17 cellular contexts compared by ENCODE assay signal in the genomic region with DNA sequence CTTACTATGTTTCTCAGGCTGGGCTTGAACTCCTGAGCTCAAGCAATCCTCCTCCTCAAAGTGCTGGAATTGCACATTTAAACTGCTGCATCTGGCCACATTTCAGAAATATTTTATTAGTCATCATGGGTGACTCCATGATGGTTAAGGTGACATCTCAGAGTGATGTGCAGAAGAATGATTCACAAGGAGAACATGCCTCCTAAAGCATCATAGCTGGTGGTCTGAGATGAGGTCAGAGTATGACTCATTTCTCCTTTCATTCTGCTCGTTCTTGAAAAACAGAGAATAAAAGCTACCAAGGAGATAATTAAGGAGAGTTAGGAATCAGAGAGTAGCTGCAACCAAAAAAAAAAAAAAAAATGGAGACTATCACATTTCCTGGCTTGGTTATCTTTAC.
DNase-seq lines count a peak whose midpoint lies in the region; ATAC-seq lines count a peak whose summit lies in the region.
"Had no signal": no experiment of that assay in that cellular context is flagged by ENCODE, and none has a peak within 500 bp of the region (broad histone marks: within the 10 kb centered on the region; RNA-seq: fewer than 3 reads in every experiment).

No MANE protein-coding gene starts in this region.

- DNase-seq in activated CD4-positive, alpha-beta T cell treated with anti-CD3 and anti-CD28 coated beads for 48 hours = peak; percentile 2
- no peak for DNase-seq in activated CD4-positive, alpha-beta T cell treated with anti-CD3 and anti-CD28 coated beads, Interleukin-2, amount 50 U/mL, for 1 hour
- no peak for DNase-seq in activated naive CD8-positive, alpha-beta T cell treated with anti-CD3 and anti-CD28 coated beads, Interleukin-2, amount 50 U/mL, for 24 hours
- DNase-seq in non-pigmented ciliary epithelial cell (ENCODE audit: low read depth) = peak; percentile 45
- DNase-seq: ACHN, colonic mucosa, NCI-H187, NCI-H526, RPMI8226, spleen, thyroid gland had no signal

- no peak overlapping the region for H3K4me3 Mint-ChIP-seq in activated naive CD8-positive, alpha-beta T cell treated with anti-CD3 and anti-CD28 coated beads, Interleukin-2, amount 50 U/mL, for 24 hours
- H3K4me3 Mint-ChIP-seq: IgD-negative memory B cell, memory B cell had no signal

- no peaks in the 10 kb centered on the region for H3K27me3 Mint-ChIP-seq in activated naive CD8-positive, alpha-beta T cell treated with anti-CD3 and anti-CD28 coated beads, Interleukin-2, amount 50 U/mL, for 24 hours
- H3K27me3 Mint-ChIP-seq: IgD-negative memory B cell, memory B cell had no signal

- H3K4me1 Mint-ChIP-seq in activated naive CD8-positive, alpha-beta T cell treated with anti-CD3 and anti-CD28 coated beads, Interleukin-2, amount 50 U/mL, for 24 hours = peaks cover 8% of the 10 kb centered on the region
- H3K4me1 Mint-ChIP-seq: IgD-negative memory B cell, memory B cell had no signal

- peak; percentile 49 for ATAC-seq in HG03565 (IDR thresholded peaks at IDR 0.05; ENCODE audit: unreplicated experiment)
- peak; percentile 93 for ATAC-seq in activated naive CD8-positive, alpha-beta T cell treated with anti-CD3 and anti-CD28 coated beads, Interleukin-2, amount 50 U/mL, for 24 hours
- ATAC-seq in GM18868 (IDR thresholded peaks at IDR 0.05; ENCODE audit: unreplicated experiment) = no peak
- no peak for ATAC-seq in HG02678 (IDR thresholded peaks at IDR 0.05; ENCODE audit: unreplicated experiment)
- no peak for ATAC-seq in HG03571 (IDR thresholded peaks at IDR 0.05; ENCODE audit: unreplicated experiment)

- H3K9me3 Mint-ChIP-seq in activated naive CD8-positive, alpha-beta T cell treated with anti-CD3 and anti-CD28 coated beads, Interleukin-2, amount 50 U/mL, for 24 hours = no peaks in the 10 kb centered on the region
- H3K9me3 Mint-ChIP-seq: IgD-negative memory B cell, memory B cell had no signal

- H3K27ac Mint-ChIP-seq in activated naive CD8-positive, alpha-beta T cell treated with anti-CD3 and anti-CD28 coated beads, Interleukin-2, amount 50 U/mL, for 24 hours = peak overlapping the region; percentile 57
- H3K27ac Mint-ChIP-seq: IgD-negative memory B cell, memory B cell had no signal

- no peaks in the 10 kb centered on the region for H3K36me3 Mint-ChIP-seq in activated naive CD8-positive, alpha-beta T cell treated with anti-CD3 and anti-CD28 coated beads, Interleukin-2, amount 50 U/mL, for 24 hours (ENCODE audit: low read depth)
- H3K36me3 Mint-ChIP-seq: IgD-negative memory B cell, memory B cell had no signal

Comparison
In these comparisons a context has a peak if more than half of its experiments do, and no peak if none do; other contexts are left out.
1. DNase-seq: peak in activated CD4-positive, alpha-beta T cell treated with anti-CD3 and anti-CD28 coated beads for 48 hours (single experiment) and non-pigmented ciliary epithelial cell (single experiment); none in activated CD4-positive, alpha-beta T cell treated with anti-CD3 and anti-CD28 coated beads, Interleukin-2, amount 50 U/mL, for 1 hour (single experiment) and activated naive CD8-positive, alpha-beta T cell treated with anti-CD3 and anti-CD28 coated beads, Interleukin-2, amount 50 U/mL, for 24 hours (single experiment).
2. ATAC-seq: peak in HG03565 (single experiment) and activated naive CD8-positive, alpha-beta T cell treated with anti-CD3 and anti-CD28 coated beads, Interleukin-2, amount 50 U/mL, for 24 hours (single experiment); none in GM18868 (single experiment), HG02678 (single experiment) and HG03571 (single experiment).